21 cellular contexts compared by ENCODE assay signal in genomic region chr1:51840743-51841461, GRCh38.
"Had no signal": no experiment of that assay in that cellular context is flagged by ENCODE, and none has a peak within 500 bp of the region (broad histone marks: within the 10 kb centered on the region; RNA-seq: fewer than 3 reads in every experiment).

No MANE protein-coding gene starts in this region.

- H3K36me3 ChIP-seq: prostate gland had no signal

- H3K27me3 Mint-ChIP-seq: activated B cell treated with CpG ODN at 0.5 μM for 24 hours; activated T-cell treated with anti-CD3 and anti-CD28 coated beads, Interleukin-2, amount 50 U/mL, for 24 hours; stimulated activated naive CD8-positive, alpha-beta T cell treated with anti-CD3 and anti-CD28 coated beads, Interleukin-15, Interleukin-2, amounts not matched to agents 100 ng/mL and 50 ng/mL, for 24 hours had no signal

- H3K27ac ChIP-seq: ascending aorta, esophagus squamous epithelium, prostate gland, skin epidermis, tibial nerve had no signal

- H3K4me3 Mint-ChIP-seq: activated B cell treated with CpG ODN at 0.5 μM for 24 hours; activated CD8-positive, alpha-beta T cell treated with anti-CD3 and anti-CD28 coated beads, Interleukin-2, amount 10 ng/mL, durations not matched to agents 7 days and 5 days; activated naive CD4-positive, alpha-beta T cell treated with anti-CD3 and anti-CD28 coated beads for 36 hours; activated T-cell treated with anti-CD3 and anti-CD28 coated beads, Interleukin-2, amount 50 U/mL, for 24 hours; immature natural killer cell; stimulated activated naive CD8-positive, alpha-beta T cell treated with anti-CD3 and anti-CD28 coated beads, Interleukin-15, Interleukin-2, amounts not matched to agents 100 ng/mL and 50 ng/mL, for 24 hours had no signal

- H3K4me1 ChIP-seq: ascending aorta, esophagus squamous epithelium had no signal

- H3K27me3 ChIP-seq: ascending aorta, esophagus squamous epithelium, tibial nerve had no signal

- H3K9me3 ChIP-seq: ascending aorta, esophagus squamous epithelium, prostate gland, tibial nerve had no signal

- H3K9me3 Mint-ChIP-seq: activated B cell treated with CpG ODN at 0.5 μM for 24 hours; activated naive CD4-positive, alpha-beta T cell treated with anti-CD3 and anti-CD28 coated beads for 36 hours; activated T-cell treated with anti-CD3 and anti-CD28 coated beads, Interleukin-2, amount 50 U/mL, for 24 hours; activated T-helper 2 cell treated with anti-CD3 and anti-CD28 coated beads, Interferon-gamma antibody, Interleukin-2, Interleukin-4, amounts not matched to agents 10 μg/mL and 5 μg/mL and 100 μg/mL, durations not matched to agents 14 hours and 24 hours and 36 hours; immature natural killer cell; stimulated activated naive CD8-positive, alpha-beta T cell treated with anti-CD3 and anti-CD28 coated beads, Interleukin-15, Interleukin-2, amounts not matched to agents 100 ng/mL and 50 ng/mL, for 24 hours had no signal

- ATAC-seq: activated CD8-positive, alpha-beta T cell treated with anti-CD3 and anti-CD28 coated beads, Interleukin-2, amount 10 ng/mL, durations not matched to agents 7 days and 5 days; left ventricle myocardium superior; right cardiac atrium had no signal

- DNase-seq: activated B cell treated with CpG ODN at 0.5 μM for 24 hours; activated CD4-positive, alpha-beta T cell treated with anti-CD3 and anti-CD28 coated beads for 48 hours; activated CD8-positive, alpha-beta T cell treated with anti-CD3 and anti-CD28 coated beads, Interleukin-2, amount 10 ng/mL, durations not matched to agents 7 days and 5 days; activated naive CD4-positive, alpha-beta T cell treated with anti-CD3 and anti-CD28 coated beads for 36 hours; activated T-cell treated with anti-CD3 and anti-CD28 coated beads, Interleukin-2, amount 50 U/mL, for 24 hours; cerebellar nuclear complex; cortex of kidney; effector CD4-positive, alpha-beta T cell; esophagus squamous epithelium; immature natural killer cell; left ventricle myocardium superior; right cardiac atrium; stimulated activated CD4-positive, alpha-beta T cell treated with anti-CD3 and anti-CD28 coated beads, Interleukin-15, amount 100 ng/mL, for 24 hours; stimulated activated CD4-positive, alpha-beta T cell treated with anti-CD3 and anti-CD28 coated beads, Interleukin-2, amount 100 ng/mL, for 48 hours; T-helper 9 cell had no signal

- H3K27ac Mint-ChIP-seq: activated B cell treated with CpG ODN at 0.5 μM for 24 hours; activated CD8-positive, alpha-beta T cell treated with anti-CD3 and anti-CD28 coated beads, Interleukin-2, amount 10 ng/mL, durations not matched to agents 7 days and 5 days; activated naive CD4-positive, alpha-beta T cell treated with anti-CD3 and anti-CD28 coated beads for 36 hours; activated T-cell treated with anti-CD3 and anti-CD28 coated beads, Interleukin-2, amount 50 U/mL, for 24 hours; activated T-helper 2 cell treated with anti-CD3 and anti-CD28 coated beads, Interferon-gamma antibody, Interleukin-2, Interleukin-4, amounts not matched to agents 10 μg/mL and 5 μg/mL and 100 μg/mL, durations not matched to agents 14 hours and 24 hours and 36 hours; stimulated activated naive CD8-positive, alpha-beta T cell treated with anti-CD3 and anti-CD28 coated beads, Interleukin-15, Interleukin-2, amounts not matched to agents 100 ng/mL and 50 ng/mL, for 24 hours had no signal

- H3K4me3 ChIP-seq: ascending aorta, esophagus squamous epithelium, prostate gland, skin epidermis, tibial nerve had no signal
